In genomic region chr11:129143335-129143734, GRCh38 we compare ENCODE assay signal across 10 cellular contexts. TPM values are rescaled to one million over a fixed set of nuclear protein-coding genes. Genes with fewer than 3 reads are reported as not detected.
A peak's percentile ranks its signal among the peaks of the same experiment; 100 is the strongest.
DNase-seq lines count a peak whose midpoint lies in the region; ATAC-seq, FAIRE-seq and TF ChIP-seq lines count a peak whose summit lies in the region.
"Had no signal": no experiment of that assay in that cellular context is flagged by ENCODE, and none has a peak within 500 bp of the region (broad histone marks: within the 10 kb centered on the region; RNA-seq: fewer than 3 reads in every experiment).

No MANE protein-coding gene starts in this region.

- H3K27ac Mint-ChIP-seq in stimulated activated naive CD8-positive, alpha-beta T cell treated with anti-CD3 and anti-CD28 coated beads, Interleukin-15, amount 100 ng/mL, for 72 hours = no peak overlapping the region

- H3K27me3 ChIP-seq in bronchial epithelial cell (ENCODE audit: control insufficient read depth, insufficient read depth, low read length) = no peaks in the 10 kb centered on the region
- H3K27me3 ChIP-seq in aorta (ENCODE audit: control insufficient read depth in 1 of 2, insufficient read depth in 2 of 2, low read length in 1 of 2) = no peaks in the 10 kb centered on the region

- H3K4me3 ChIP-seq in bronchial epithelial cell (ENCODE audit: low read depth, low read length) (no peak overlapping the region), lower leg skin (ENCODE audit: low read depth, poor library complexity, severe bottlenecking) (no peak overlapping the region), aorta (ENCODE audit: low read length in 2 of 2) (no peak overlapping the region)

- intact Hi-C loops in lower leg skin (cut with DNase I; ENCODE audit: low total_unique reads) = no loop called here
- intact Hi-C loops in aorta (cut with DNase I) = loop anchor here in 1 of 2 donors (10.0 kb wide), 1 partner anchor 131 kb away; no protein-coding TSS in a partner anchor

- no peak for TF ChIP-seq CTCF in bronchial epithelial cell (IDR thresholded peaks at IDR 0.05; ENCODE audit: insufficient read depth, low read length, severe bottlenecking)
- no peak for TF ChIP-seq CTCF in lower leg skin (IDR thresholded peaks at IDR 0.05)

- 49 to 66% methylated on average over 8 of the region's 8 CpGs for WGBS in lower leg skin, 2 donors
- WGBS in aorta, 2 donors = 17 to 34% methylated on average over 8 of the region's 8 CpGs

- peak; percentile 43 for ATAC-seq in stimulated activated naive CD8-positive, alpha-beta T cell treated with anti-CD3 and anti-CD28 coated beads, Interleukin-15, Interleukin-2, amounts not matched to agents 100 U/mL and 50 U/mL, for 24 hours
- no peak for ATAC-seq in stimulated activated naive CD8-positive, alpha-beta T cell treated with anti-CD3 and anti-CD28 coated beads, Interleukin-15, amount 100 ng/mL, for 72 hours
- peak; percentile 91 for ATAC-seq in aorta (ENCODE audit: low FRiP score)
- no peak for ATAC-seq in HG02884 (IDR thresholded peaks at IDR 0.05; ENCODE audit: unreplicated experiment)
- ATAC-seq in GM21447 (IDR thresholded peaks at IDR 0.05; ENCODE audit: unreplicated experiment) = no peak

- no peaks in the 10 kb centered on the region for H3K27me3 Mint-ChIP-seq in stimulated activated naive CD8-positive, alpha-beta T cell treated with anti-CD3 and anti-CD28 coated beads, Interleukin-15, amount 100 ng/mL, for 72 hours

- no peaks in the 10 kb centered on the region for H3K9me3 ChIP-seq in aorta (ENCODE audit: control insufficient read depth, low read length)

- H3K27ac ChIP-seq in aorta (ENCODE audit: low read depth in 1 of 2, low read length in 2 of 2) = no peak overlapping the region
- H3K27ac ChIP-seq: C4-2B had no signal

- no peak for DNase-seq in stimulated activated naive CD8-positive, alpha-beta T cell treated with anti-CD3 and anti-CD28 coated beads, Interleukin-15, Interleukin-2, amounts not matched to agents 100 U/mL and 50 U/mL, for 24 hours
- DNase-seq in stimulated activated naive CD8-positive, alpha-beta T cell treated with anti-CD3 and anti-CD28 coated beads, Interleukin-15, amount 100 ng/mL, for 72 hours = no peak
- DNase-seq in bronchial epithelial cell (ENCODE audit: low read depth) = peak; percentile 99
- DNase-seq in lower leg skin (ENCODE audit: low spot score in 2 of 2) = peak; percentile 64 to 88
- peak; percentile 91 to 94 for DNase-seq in aorta
- no peak for DNase-seq in T-helper 2 cell
- DNase-seq: NCI-H2171 treated with DMSO at 0.1 percent for 48 hours had no signal

- TF ChIP-seq POLR2A in lower leg skin (IDR thresholded peaks at IDR 0.05) = no peak

- peaks cover 5 to 14% of the 10 kb centered on the region in 2 donors for H3K9me3 Mint-ChIP-seq in stimulated activated naive CD8-positive, alpha-beta T cell treated with anti-CD3 and anti-CD28 coated beads, Interleukin-15, amount 100 ng/mL, for 72 hours

- H3K4me1 Mint-ChIP-seq in stimulated activated naive CD8-positive, alpha-beta T cell treated with anti-CD3 and anti-CD28 coated beads, Interleukin-15, amount 100 ng/mL, for 72 hours = no peaks in the 10 kb centered on the region

- H3K4me1 ChIP-seq in aorta (ENCODE audit: control insufficient read depth in 1 of 2, insufficient read depth in 2 of 2, low read length in 2 of 2) = peaks cover 0 to 2% of the 10 kb centered on the region in 2 donors

- H3K4me3 Mint-ChIP-seq in stimulated activated naive CD8-positive, alpha-beta T cell treated with anti-CD3 and anti-CD28 coated beads, Interleukin-15, amount 100 ng/mL, for 72 hours = no peak overlapping the region

- H3K36me3 ChIP-seq in bronchial epithelial cell (ENCODE audit: control insufficient read depth, insufficient read depth, low read length) = no peaks in the 10 kb centered on the region
- no peaks in the 10 kb centered on the region for H3K36me3 ChIP-seq in aorta (ENCODE audit: control insufficient read depth in 1 of 2, insufficient read depth in 2 of 2, low read length in 1 of 2)

- peak; percentile 81 for FAIRE-seq in bronchial epithelial cell (lab: Jason Lieb, UNC)

RNA-seq across cellular contexts. Expression of gene ARHGAP32, which starts 48.8 kb away (rescaled TPM):
- total RNA-seq in bronchial epithelial cell (31.9 and 50.8 TPM in 2 replicates), lower leg skin (10 to 100 TPM; 49.1 to 54.9 (median 49.3) TPM), aorta (10 to 100 TPM; 14.4 to 21.3 TPM)
- 1 to 10 TPM; 1.8 to 3.4 TPM for polyA plus RNA-seq in aorta

Comparison
In these comparisons a context has a peak if more than half of its experiments do, and no peak if none do; other contexts are left out.
1. ATAC-seq: peak in stimulated activated naive CD8-positive, alpha-beta T cell treated with anti-CD3 and anti-CD28 coated beads, Interleukin-15, Interleukin-2, amounts not matched to agents 100 U/mL and 50 U/mL, for 24 hours (single experiment) and aorta (single experiment); none in stimulated activated naive CD8-positive, alpha-beta T cell treated with anti-CD3 and anti-CD28 coated beads, Interleukin-15, amount 100 ng/mL, for 72 hours (single experiment), HG02884 (single experiment) and GM21447 (single experiment).
2. DNase-seq: peak in bronchial epithelial cell (single experiment), lower leg skin (2 of 2) and aorta (2 of 2); none in stimulated activated naive CD8-positive, alpha-beta T cell treated with anti-CD3 and anti-CD28 coated beads, Interleukin-15, Interleukin-2, amounts not matched to agents 100 U/mL and 50 U/mL, for 24 hours (single experiment), stimulated activated naive CD8-positive, alpha-beta T cell treated with anti-CD3 and anti-CD28 coated beads, Interleukin-15, amount 100 ng/mL, for 72 hours (0 of 2) and T-helper 2 cell (0 of 5).